In the genomic region with DNA sequence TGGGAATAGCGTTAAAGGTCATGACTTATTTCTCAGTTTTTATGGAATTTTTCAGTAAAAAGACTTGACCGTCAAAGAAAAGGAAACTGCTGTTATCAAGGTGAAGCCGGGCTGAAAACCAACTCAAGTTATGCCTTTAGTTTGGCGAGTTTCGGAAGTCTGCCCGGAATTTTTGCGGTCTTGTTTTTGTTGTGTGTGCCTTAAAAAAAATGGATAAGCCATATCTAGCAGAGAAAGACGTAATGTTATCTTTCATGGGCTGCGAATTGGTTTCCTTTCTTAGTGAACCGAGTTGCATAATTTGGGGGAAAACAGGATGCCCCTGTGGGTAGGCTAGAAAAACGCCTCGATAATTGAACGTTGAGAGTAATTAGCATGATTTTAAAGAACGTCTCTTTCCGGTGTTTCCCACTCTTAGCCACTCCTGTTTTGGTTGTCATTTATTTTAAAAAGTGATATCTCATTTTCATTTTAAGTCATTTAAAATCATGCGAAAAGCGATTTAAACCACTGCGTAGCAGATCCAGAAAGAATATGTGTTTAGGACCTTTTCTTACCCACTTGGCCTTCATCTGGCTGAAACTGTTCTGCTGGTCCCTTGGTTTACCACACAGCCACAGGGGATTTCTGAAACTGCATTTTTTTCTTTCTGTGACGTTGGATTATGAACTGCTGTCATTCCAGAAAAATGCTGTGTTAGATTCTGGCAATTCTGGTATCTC, we compare ENCODE assay signal across 8 cellular contexts. TPM values are rescaled to one million over a fixed set of nuclear protein-coding genes. Genes with fewer than 3 reads are reported as not detected.
DNase-seq lines count a peak whose midpoint lies in the region; ATAC-seq and TF ChIP-seq lines count a peak whose summit lies in the region.

No MANE protein-coding gene starts in this region.

- BruUV-seq in Panc1 (replicated peaks; lab: Mats Ljungman, UMichigan), result TSS peak; percentile 81

- TF ChIP-seq CTCF in GM06990 (IDR thresholded peaks at IDR 0.05; ENCODE audit: insufficient read depth, low read length, poor library complexity, severe bottlenecking) (no peak), HFF-Myc (IDR thresholded peaks at IDR 0.05; ENCODE audit: low read depth, low read length, missing control alignments) (no peak), Panc1 (IDR thresholded peaks at IDR 0.05) (no peak)

- in situ Hi-C loops in Panc1 (cut with HindIII; ENCODE audit: low pct_unique_long_range_greater_than_20kb, low sequenced_read_pairs), result no loop called here

- peak; percentile 52 for DNase-seq in GM06990 (ENCODE audit: extremely low read depth, insufficient read length)
- DNase-seq in HFF-Myc (ENCODE audit: extremely low read depth, low read depth), result no peak
- DNase-seq in Panc1 (ENCODE audit: low read depth, low spot score), result no peak
- DNase-seq in activated naive CD8-positive, alpha-beta T cell treated with anti-CD3 and anti-CD28 coated beads, Interleukin-2, amount 10 ng/mL, durations not matched to agents 7 days and 5 days, result no peak
- DNase-seq in stimulated activated CD4-positive, alpha-beta T cell treated with anti-CD3 and anti-CD28 coated beads, Interleukin-2, amount 100 ng/mL, for 4 hours (ENCODE audit: low read depth), result peak; percentile 10
- DNase-seq in posterior vena cava (ENCODE audit: low spot score), result no peak
- no peak for DNase-seq in cerebellar cortex (ENCODE audit: low spot score)

- H3K4me1 Mint-ChIP-seq in activated naive CD8-positive, alpha-beta T cell treated with anti-CD3 and anti-CD28 coated beads, Interleukin-2, amount 10 ng/mL, durations not matched to agents 7 days and 5 days, result peaks cover 46% of the 10 kb centered on the region

- ATAC-seq in Panc1, result no peak
- peak; percentile 11 for ATAC-seq in activated naive CD8-positive, alpha-beta T cell treated with anti-CD3 and anti-CD28 coated beads, Interleukin-2, amount 10 ng/mL, durations not matched to agents 7 days and 5 days (ENCODE audit: low read depth)

- no peaks in the 10 kb centered on the region for H3K27me3 Mint-ChIP-seq in activated naive CD8-positive, alpha-beta T cell treated with anti-CD3 and anti-CD28 coated beads, Interleukin-2, amount 10 ng/mL, durations not matched to agents 7 days and 5 days

- no peaks in the 10 kb centered on the region for H3K9me3 ChIP-seq in Panc1 (ENCODE audit: control insufficient read depth, insufficient read depth, low read depth, low read length)
- H3K9me3 ChIP-seq in iPS-18c (ENCODE audit: control insufficient read depth, insufficient read depth, low read length), result no peaks in the 10 kb centered on the region

- H3K36me3 Mint-ChIP-seq in activated naive CD8-positive, alpha-beta T cell treated with anti-CD3 and anti-CD28 coated beads, Interleukin-2, amount 10 ng/mL, durations not matched to agents 7 days and 5 days, result peaks cover 53% of the 10 kb centered on the region

- peak overlapping the region; percentile 86 for H3K4me3 ChIP-seq in GM06990 (replicated peaks; ENCODE audit: low read depth, low read length)
- H3K4me3 ChIP-seq in HFF-Myc (replicated peaks; ENCODE audit: low read depth, low read length), result peak overlapping the region; percentile 85
- peak overlapping the region; percentile 86 to 91 for H3K4me3 ChIP-seq in Panc1 (ENCODE audit: low read depth in 2 of 2, low read length in 2 of 2)
- H3K4me3 ChIP-seq in iPS-18c (ENCODE audit: insufficient read depth, low read depth, low read length), result peak overlapping the region; percentile 82

- H3K27ac Mint-ChIP-seq in activated naive CD8-positive, alpha-beta T cell treated with anti-CD3 and anti-CD28 coated beads, Interleukin-2, amount 10 ng/mL, durations not matched to agents 7 days and 5 days, result peak overlapping the region; percentile 94

- peaks cover 18% of the 10 kb centered on the region for H3K4me1 ChIP-seq in Panc1 (ENCODE audit: control insufficient read depth, insufficient read depth, low read length)

- H3K36me3 ChIP-seq in GM06990 (ENCODE audit: control insufficient read depth, insufficient read depth, low read length) (peaks cover 15% of the 10 kb centered on the region), Panc1 (ENCODE audit: control insufficient read depth, insufficient read depth, low read length) (peaks cover 33% of the 10 kb centered on the region)

- H3K27me3 ChIP-seq in GM06990 (replicated peaks; ENCODE audit: control insufficient read depth, insufficient read depth, low read length), result no peaks in the 10 kb centered on the region
- H3K27me3 ChIP-seq in Panc1 (ENCODE audit: control insufficient read depth, insufficient read depth, low read length), result no peaks in the 10 kb centered on the region

- H3K4me3 Mint-ChIP-seq in activated naive CD8-positive, alpha-beta T cell treated with anti-CD3 and anti-CD28 coated beads, Interleukin-2, amount 10 ng/mL, durations not matched to agents 7 days and 5 days, result peak overlapping the region; percentile 88

- POLR2A ChIA-PET in Panc1 (lab: Charles Lee), result interaction anchor here (1.8 kb wide), 1 partner anchor 11 kb away, joined by 6 read pairs; no protein-coding TSS in a partner anchor
- POLR2A ChIA-PET in activated naive CD8-positive, alpha-beta T cell treated with anti-CD3 and anti-CD28 coated beads, Interleukin-2, amount 10 ng/mL, durations not matched to agents 7 days and 5 days (lab: Charles Lee), result interaction anchor here (1.2 to 5.1 kb wide), 21 partner anchors 10 to 379 kb away, joined by 3 to 124 read pairs (median 7); partner anchors contain the start of gene CEP97

- intact Hi-C loops in Panc1 (cut with micrococcal nuclease; ENCODE audit: unreplicated experiment), result no loop called here
- intact Hi-C loops in posterior vena cava (cut with DNase I), result loop anchor here in 1 of 2 donors (10.0 kb wide), 1 partner anchor 234 kb away; no protein-coding TSS in a partner anchor

- CTCF ChIA-PET in Panc1 (lab: Charles Lee), result no interaction called here

- no peaks in the 10 kb centered on the region for H3K9me3 Mint-ChIP-seq in activated naive CD8-positive, alpha-beta T cell treated with anti-CD3 and anti-CD28 coated beads, Interleukin-2, amount 10 ng/mL, durations not matched to agents 7 days and 5 days

- peak overlapping the region; percentile 91 for H3K27ac ChIP-seq in Panc1 (ENCODE audit: low read length)

RNA-seq across cellular contexts. Expression of gene NFKBIZ, which starts 1.2 kb away (rescaled TPM):
- total RNA-seq in Panc1 (2021; ENCODE audit: unreplicated experiment) (17.4 TPM), posterior vena cava (100 to 1,000 TPM in 1 of 2 donors, 10 to 100 TPM in 1; 77.4 to 103 TPM)
- polyA plus RNA-seq in Panc1 (2012; ENCODE audit: insufficient read length), result 7.9 TPM
- total RNA-seq in activated naive CD8-positive, alpha-beta T cell treated with anti-CD3 and anti-CD28 coated beads, Interleukin-2, amount 10 ng/mL, durations not matched to agents 7 days and 5 days, result 10 to 100 TPM; 72.5 to 76.3 TPM

Comparison
In these comparisons a context has a peak if more than half of its experiments do, and no peak if none do; other contexts are left out.
1. DNase-seq: peak in GM06990 (single experiment) and stimulated activated CD4-positive, alpha-beta T cell treated with anti-CD3 and anti-CD28 coated beads, Interleukin-2, amount 100 ng/mL, for 4 hours (single experiment); none in HFF-Myc (single experiment), Panc1 (single experiment), activated naive CD8-positive, alpha-beta T cell treated with anti-CD3 and anti-CD28 coated beads, Interleukin-2, amount 10 ng/mL, durations not matched to agents 7 days and 5 days (single experiment), posterior vena cava (single experiment) and cerebellar cortex (single experiment).
2. Peak in every context shown above with its lines, with median percentiles within 50 percentile points of each other: H3K4me3 ChIP-seq.